In genomic region chr20:51760905-51761544, GRCh38 we compare ENCODE assay signal across 1 cellular context.
A peak's percentile ranks its signal among the peaks of the same experiment; 100 is the strongest.
TF ChIP-seq lines count a peak whose summit lies in the region.

No MANE protein-coding gene starts in this region.

TF ChIP-seq in HepG2, 621 proteins besides CTCF, POLR2A, EP300 and RAD21 (continued from another document and continues in another):
- TF ChIP-seq SIX4 (CRISPR knock-in tag; IDR thresholded peaks at IDR 0.05) (peak; percentile 83; the same call in 1 of the 2 replicates), ZNF775 (CRISPR knock-in tag; IDR thresholded peaks at IDR 0.05; ENCODE audit: borderline replicate concordance) (no peak), EED (CRISPR knock-in tag; IDR thresholded peaks at IDR 0.05) (no peak), ZNF282 (IDR thresholded peaks at IDR 0.05; ENCODE audit: partially characterized antibody) (no peak), ZBTB44 (CRISPR knock-in tag; IDR thresholded peaks at IDR 0.05) (no peak), ZFP41 (CRISPR knock-in tag; IDR thresholded peaks at IDR 0.05; ENCODE audit: borderline replicate concordance) (no peak), KDM5A (IDR thresholded peaks at IDR 0.05; ENCODE audit: borderline replicate concordance, low read length) (no peak), CCDC6 (CRISPR knock-in tag; IDR thresholded peaks at IDR 0.05) (0 out of 2 replicates have a peak, but pooled peaks have one; percentile 30), MTA3 (CRISPR knock-in tag; IDR thresholded peaks at IDR 0.05) (0 out of 2 replicates have a peak, but pooled peaks have one; percentile 26), PBX2 (CRISPR knock-in tag; IDR thresholded peaks at IDR 0.05) (no peak), ATF1 (CRISPR knock-in tag; IDR thresholded peaks at IDR 0.05) (no peak), TARDBP (CRISPR knock-in tag; IDR thresholded peaks at IDR 0.05) (peak; percentile 60; the same call in 1 of the 2 replicates), ZBTB1 (CRISPR knock-in tag; IDR thresholded peaks at IDR 0.05; ENCODE audit: borderline replicate concordance) (no peak), ZNF557 (CRISPR knock-in tag; IDR thresholded peaks at IDR 0.05) (no peak), ZNF790 (CRISPR knock-in tag; IDR thresholded peaks at IDR 0.05; ENCODE audit: borderline replicate concordance) (no peak), SETDB1 (CRISPR knock-in tag; IDR thresholded peaks at IDR 0.05; ENCODE audit: borderline replicate concordance) (no peak), NFYC (CRISPR knock-in tag; IDR thresholded peaks at IDR 0.05) (no peak), PITX1 (CRISPR knock-in tag; IDR thresholded peaks at IDR 0.05) (peak; percentile 50; the same call in 1 of the 2 replicates), CC2D1A (CRISPR knock-in tag; IDR thresholded peaks at IDR 0.05) (no peak), ARNTL (CRISPR knock-in tag; IDR thresholded peaks at IDR 0.05) (no peak), DMAP1 (CRISPR knock-in tag; IDR thresholded peaks at IDR 0.05) (no peak), ZNF556 (CRISPR knock-in tag; IDR thresholded peaks at IDR 0.05; ENCODE audit: borderline replicate concordance) (no peak), FOXK2 (IDR thresholded peaks at IDR 0.05) (no peak), FOSL1 (CRISPR knock-in tag; IDR thresholded peaks at IDR 0.05; ENCODE audit: borderline replicate concordance) (no peak; the same call in 1 of the 2 replicates), RXRA (CRISPR knock-in tag; IDR thresholded peaks at IDR 0.05) (peak; percentile 36; the same call in 1 of the 2 replicates), ZNF747 (CRISPR knock-in tag; IDR thresholded peaks at IDR 0.05; ENCODE audit: borderline replicate concordance) (no peak; the same call in 1 of the 2 replicates), ZNF552 (CRISPR knock-in tag; IDR thresholded peaks at IDR 0.05; ENCODE audit: borderline replicate concordance) (no peak), GABPA (IDR thresholded peaks at IDR 0.05; ENCODE audit: low read depth, low read length) (no peak), GABPA (CRISPR knock-in tag; IDR thresholded peaks at IDR 0.05; ENCODE audit: low read depth) (0 out of 2 replicates have a peak, but pooled peaks have one; percentile 37), ZFP90 (CRISPR knock-in tag; IDR thresholded peaks at IDR 0.05; ENCODE audit: borderline replicate concordance) (no peak), ZNF512 (CRISPR knock-in tag; IDR thresholded peaks at IDR 0.05) (0 out of 2 replicates have a peak, but pooled peaks have one; percentile 13)
- TF ChIP-seq, protein P1, sequence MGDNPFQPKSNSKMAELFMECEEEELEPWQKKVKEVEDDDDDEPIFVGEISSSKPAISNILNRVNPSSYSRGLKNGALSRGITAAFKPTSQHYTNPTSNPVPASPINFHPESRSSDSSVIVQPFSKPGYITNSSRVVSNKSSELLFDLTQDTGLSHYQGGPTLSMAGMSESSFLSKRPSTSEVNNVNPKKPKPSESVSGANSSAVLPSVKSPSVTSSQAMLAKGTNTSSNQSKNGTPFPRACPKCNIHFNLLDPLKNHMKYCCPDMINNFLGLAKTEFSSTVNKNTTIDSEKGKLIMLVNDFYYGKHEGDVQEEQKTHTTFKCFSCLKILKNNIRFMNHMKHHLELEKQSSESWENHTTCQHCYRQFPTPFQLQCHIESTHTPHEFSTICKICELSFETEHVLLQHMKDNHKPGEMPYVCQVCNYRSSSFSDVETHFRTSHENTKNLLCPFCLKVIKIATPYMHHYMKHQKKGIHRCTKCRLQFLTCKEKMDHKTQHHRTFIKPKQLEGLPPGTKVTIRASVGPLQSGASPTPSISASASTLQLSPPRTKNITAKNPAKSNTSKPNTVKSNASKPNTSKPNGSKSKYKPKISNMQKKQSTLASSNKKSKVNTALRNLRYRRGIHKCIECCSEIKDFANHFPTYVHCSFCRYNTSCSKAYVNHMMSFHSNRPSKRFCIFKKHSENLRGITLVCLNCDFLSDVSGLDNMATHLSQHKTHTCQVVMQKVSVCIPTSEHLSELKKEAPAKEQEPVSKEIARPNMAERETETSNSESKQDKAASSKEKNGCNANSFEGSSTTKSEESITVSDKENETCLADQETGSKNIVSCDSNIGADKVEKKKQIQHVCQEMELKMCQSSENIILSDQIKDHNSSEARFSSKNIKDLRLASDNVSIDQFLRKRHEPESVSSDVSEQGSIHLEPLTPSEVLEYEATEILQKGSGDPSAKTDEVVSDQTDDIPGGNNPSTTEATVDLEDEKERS (CRISPR knock-in tag; IDR thresholded peaks at IDR 0.05), result no peak; the same call in 1 of the 2 replicates
- TF ChIP-seq, protein P2, sequence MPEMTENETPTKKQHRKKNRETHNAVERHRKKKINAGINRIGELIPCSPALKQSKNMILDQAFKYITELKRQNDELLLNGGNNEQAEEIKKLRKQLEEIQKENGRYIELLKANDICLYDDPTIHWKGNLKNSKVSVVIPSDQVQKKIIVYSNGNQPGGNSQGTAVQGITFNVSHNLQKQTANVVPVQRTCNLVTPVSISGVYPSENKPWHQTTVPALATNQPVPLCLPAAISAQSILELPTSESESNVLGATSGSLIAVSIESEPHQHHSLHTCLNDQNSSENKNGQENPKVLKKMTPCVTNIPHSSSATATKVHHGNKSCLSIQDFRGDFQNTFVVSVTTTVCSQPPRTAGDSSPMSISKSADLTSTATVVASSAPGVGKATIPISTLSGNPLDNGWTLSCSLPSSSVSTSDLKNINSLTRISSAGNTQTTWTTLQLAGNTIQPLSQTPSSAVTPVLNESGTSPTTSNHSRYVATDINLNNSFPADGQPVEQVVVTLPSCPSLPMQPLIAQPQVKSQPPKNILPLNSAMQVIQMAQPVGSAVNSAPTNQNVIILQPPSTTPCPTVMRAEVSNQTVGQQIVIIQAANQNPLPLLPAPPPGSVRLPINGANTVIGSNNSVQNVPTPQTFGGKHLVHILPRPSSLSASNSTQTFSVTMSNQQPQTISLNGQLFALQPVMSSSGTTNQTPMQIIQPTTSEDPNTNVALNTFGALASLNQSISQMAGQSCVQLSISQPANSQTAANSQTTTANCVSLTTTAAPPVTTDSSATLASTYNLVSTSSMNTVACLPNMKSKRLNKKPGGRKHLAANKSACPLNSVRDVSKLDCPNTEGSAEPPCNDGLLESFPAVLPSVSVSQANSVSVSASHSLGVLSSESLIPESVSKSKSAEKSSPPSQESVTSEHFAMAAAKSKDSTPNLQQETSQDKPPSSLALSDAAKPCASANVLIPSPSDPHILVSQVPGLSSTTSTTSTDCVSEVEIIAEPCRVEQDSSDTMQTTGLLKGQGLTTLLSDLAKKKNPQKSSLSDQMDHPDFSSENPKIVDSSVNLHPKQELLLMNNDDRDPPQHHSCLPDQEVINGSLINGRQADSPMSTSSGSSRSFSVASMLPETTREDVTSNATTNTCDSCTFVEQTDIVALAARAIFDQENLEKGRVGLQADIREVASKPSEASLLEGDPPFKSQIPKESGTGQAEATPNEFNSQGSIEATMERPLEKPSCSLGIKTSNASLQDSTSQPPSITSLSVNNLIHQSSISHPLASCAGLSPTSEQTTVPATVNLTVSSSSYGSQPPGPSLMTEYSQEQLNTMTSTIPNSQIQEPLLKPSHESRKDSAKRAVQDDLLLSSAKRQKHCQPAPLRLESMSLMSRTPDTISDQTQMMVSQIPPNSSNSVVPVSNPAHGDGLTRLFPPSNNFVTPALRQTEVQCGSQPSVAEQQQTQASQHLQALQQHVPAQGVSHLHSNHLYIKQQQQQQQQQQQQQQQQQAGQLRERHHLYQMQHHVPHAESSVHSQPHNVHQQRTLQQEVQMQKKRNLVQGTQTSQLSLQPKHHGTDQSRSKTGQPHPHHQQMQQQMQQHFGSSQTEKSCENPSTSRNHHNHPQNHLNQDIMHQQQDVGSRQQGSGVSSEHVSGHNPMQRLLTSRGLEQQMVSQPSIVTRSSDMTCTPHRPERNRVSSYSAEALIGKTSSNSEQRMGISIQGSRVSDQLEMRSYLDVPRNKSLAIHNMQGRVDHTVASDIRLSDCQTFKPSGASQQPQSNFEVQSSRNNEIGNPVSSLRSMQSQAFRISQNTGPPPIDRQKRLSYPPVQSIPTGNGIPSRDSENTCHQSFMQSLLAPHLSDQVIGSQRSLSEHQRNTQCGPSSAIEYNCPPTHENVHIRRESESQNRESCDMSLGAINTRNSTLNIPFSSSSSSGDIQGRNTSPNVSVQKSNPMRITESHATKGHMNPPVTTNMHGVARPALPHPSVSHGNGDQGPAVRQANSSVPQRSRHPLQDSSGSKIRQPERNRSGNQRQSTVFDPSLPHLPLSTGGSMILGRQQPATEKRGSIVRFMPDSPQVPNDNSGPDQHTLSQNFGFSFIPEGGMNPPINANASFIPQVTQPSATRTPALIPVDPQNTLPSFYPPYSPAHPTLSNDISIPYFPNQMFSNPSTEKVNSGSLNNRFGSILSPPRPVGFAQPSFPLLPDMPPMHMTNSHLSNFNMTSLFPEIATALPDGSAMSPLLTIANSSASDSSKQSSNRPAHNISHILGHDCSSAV (CRISPR knock-in tag; IDR thresholded peaks at IDR 0.05; ENCODE audit: borderline replicate concordance), result no peak
- TF ChIP-seq, protein P3, sequence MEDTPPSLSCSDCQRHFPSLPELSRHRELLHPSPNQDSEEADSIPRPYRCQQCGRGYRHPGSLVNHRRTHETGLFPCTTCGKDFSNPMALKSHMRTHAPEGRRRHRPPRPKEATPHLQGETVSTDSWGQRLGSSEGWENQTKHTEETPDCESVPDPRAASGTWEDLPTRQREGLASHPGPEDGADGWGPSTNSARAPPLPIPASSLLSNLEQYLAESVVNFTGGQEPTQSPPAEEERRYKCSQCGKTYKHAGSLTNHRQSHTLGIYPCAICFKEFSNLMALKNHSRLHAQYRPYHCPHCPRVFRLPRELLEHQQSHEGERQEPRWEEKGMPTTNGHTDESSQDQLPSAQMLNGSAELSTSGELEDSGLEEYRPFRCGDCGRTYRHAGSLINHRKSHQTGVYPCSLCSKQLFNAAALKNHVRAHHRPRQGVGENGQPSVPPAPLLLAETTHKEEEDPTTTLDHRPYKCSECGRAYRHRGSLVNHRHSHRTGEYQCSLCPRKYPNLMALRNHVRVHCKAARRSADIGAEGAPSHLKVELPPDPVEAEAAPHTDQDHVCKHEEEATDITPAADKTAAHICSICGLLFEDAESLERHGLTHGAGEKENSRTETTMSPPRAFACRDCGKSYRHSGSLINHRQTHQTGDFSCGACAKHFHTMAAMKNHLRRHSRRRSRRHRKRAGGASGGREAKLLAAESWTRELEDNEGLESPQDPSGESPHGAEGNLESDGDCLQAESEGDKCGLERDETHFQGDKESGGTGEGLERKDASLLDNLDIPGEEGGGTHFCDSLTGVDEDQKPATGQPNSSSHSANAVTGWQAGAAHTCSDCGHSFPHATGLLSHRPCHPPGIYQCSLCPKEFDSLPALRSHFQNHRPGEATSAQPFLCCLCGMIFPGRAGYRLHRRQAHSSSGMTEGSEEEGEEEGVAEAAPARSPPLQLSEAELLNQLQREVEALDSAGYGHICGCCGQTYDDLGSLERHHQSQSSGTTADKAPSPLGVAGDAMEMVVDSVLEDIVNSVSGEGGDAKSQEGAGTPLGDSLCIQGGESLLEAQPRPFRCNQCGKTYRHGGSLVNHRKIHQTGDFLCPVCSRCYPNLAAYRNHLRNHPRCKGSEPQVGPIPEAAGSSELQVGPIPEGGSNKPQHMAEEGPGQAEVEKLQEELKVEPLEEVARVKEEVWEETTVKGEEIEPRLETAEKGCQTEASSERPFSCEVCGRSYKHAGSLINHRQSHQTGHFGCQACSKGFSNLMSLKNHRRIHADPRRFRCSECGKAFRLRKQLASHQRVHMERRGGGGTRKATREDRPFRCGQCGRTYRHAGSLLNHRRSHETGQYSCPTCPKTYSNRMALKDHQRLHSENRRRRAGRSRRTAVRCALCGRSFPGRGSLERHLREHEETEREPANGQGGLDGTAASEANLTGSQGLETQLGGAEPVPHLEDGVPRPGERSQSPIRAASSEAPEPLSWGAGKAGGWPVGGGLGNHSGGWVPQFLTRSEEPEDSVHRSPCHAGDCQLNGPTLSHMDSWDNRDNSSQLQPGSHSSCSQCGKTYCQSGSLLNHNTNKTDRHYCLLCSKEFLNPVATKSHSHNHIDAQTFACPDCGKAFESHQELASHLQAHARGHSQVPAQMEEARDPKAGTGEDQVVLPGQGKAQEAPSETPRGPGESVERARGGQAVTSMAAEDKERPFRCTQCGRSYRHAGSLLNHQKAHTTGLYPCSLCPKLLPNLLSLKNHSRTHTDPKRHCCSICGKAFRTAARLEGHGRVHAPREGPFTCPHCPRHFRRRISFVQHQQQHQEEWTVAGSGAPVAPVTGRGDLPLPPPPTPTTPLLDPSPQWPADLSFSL (CRISPR knock-in tag; IDR thresholded peaks at IDR 0.05), result no peak
- TF ChIP-seq, protein P4, sequence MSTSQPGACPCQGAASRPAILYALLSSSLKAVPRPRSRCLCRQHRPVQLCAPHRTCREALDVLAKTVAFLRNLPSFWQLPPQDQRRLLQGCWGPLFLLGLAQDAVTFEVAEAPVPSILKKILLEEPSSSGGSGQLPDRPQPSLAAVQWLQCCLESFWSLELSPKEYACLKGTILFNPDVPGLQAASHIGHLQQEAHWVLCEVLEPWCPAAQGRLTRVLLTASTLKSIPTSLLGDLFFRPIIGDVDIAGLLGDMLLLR (CRISPR knock-in tag; IDR thresholded peaks at IDR 0.05), result no peak
